8 cellular contexts compared by ENCODE assay signal in the genomic region with DNA sequence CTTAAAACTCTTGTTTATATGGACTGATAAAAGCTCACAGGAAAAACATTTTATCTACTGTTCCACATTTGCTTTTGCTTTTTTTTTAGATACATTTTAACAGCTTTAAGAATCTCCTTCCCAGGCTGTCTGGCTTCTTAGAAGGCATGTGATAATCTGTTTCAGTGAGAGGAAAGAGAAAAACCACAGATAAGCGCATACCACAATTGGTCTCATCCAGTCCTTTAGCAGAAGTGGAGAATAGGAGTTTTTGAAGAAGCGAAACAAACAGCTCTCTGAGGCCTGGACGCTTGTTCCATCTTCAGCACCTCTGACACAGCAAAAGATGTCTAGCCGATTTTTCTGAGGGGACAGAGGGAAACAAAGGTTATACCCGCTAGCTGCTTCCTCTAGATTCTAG. TPM values are rescaled to one million over a fixed set of nuclear protein-coding genes. Genes with fewer than 3 reads are reported as not detected.
A peak's percentile ranks its signal among the peaks of the same experiment; 100 is the strongest.
DNase-seq lines count a peak whose midpoint lies in the region; TF ChIP-seq lines count a peak whose summit lies in the region.

No MANE protein-coding gene starts in this region.

- no peaks in the 10 kb centered on the region for H3K27me3 ChIP-seq in neuronal stem cell (ENCODE audit: control insufficient read depth in 3 of 3, insufficient read depth in 3 of 3, low read depth in 1 of 3, low read length in 3 of 3)

- H3K79me1 ChIP-seq in neuronal stem cell (ENCODE audit: low read depth, low read length), result no peaks in the 10 kb centered on the region

- peak overlapping the region; percentile 19 for H3K27ac Mint-ChIP-seq in activated naive CD4-positive, alpha-beta T cell treated with anti-CD3 and anti-CD28 coated beads for 36 hours
- H3K27ac Mint-ChIP-seq in chondrocyte (ENCODE audit: unreplicated experiment), result peak overlapping the region; percentile 32

- no CpG with 5 or more reads among the region's 5 CpGs for WGBS in neuronal stem cell (ENCODE audit: extremely low coverage in 2 of 2, insufficient read length in 2 of 2, insufficient replicate concordance in 1 of 2), 2 donors

- no peak overlapping the region for H3K23ac ChIP-seq in neuronal stem cell (ENCODE audit: low read depth, low read length, poor library complexity)

- H3K4me3 ChIP-seq in Jurkat, Clone E6-1 (ENCODE audit: low read length), result peak overlapping the region; percentile 28
- H3K4me3 ChIP-seq in neuronal stem cell (ENCODE audit: low read length in 2 of 2), result no peak overlapping the region

- no peak overlapping the region for H3K18ac ChIP-seq in neuronal stem cell (ENCODE audit: low read length)

- H3K27me3 Mint-ChIP-seq in activated naive CD4-positive, alpha-beta T cell treated with anti-CD3 and anti-CD28 coated beads for 36 hours (ENCODE audit: low read depth), result no peaks in the 10 kb centered on the region
- H3K27me3 Mint-ChIP-seq in chondrocyte (ENCODE audit: low read depth), result no peaks in the 10 kb centered on the region

- H4K91ac ChIP-seq in neuronal stem cell (ENCODE audit: low read depth, low read length, poor library complexity), result no peak overlapping the region

- no peak overlapping the region for H3K4ac ChIP-seq in neuronal stem cell (ENCODE audit: low read length)

- H2AK5ac ChIP-seq in neuronal stem cell (ENCODE audit: low read depth, low read length), result no peak overlapping the region

- peaks cover 35% of the 10 kb centered on the region for H3K4me1 Mint-ChIP-seq in activated naive CD4-positive, alpha-beta T cell treated with anti-CD3 and anti-CD28 coated beads for 36 hours (ENCODE audit: low read depth)
- H3K4me1 Mint-ChIP-seq in chondrocyte (ENCODE audit: low read depth), result peaks cover 8% of the 10 kb centered on the region

- TF ChIP-seq CTCF in chondrocyte (IDR thresholded peaks at IDR 0.05), result no peak

- H2BK12ac ChIP-seq in neuronal stem cell (ENCODE audit: low read length), result no peak overlapping the region

- H3K4me2 ChIP-seq in neuronal stem cell (ENCODE audit: insufficient read depth, low read length, poor library complexity, severe bottlenecking), result no peak overlapping the region

- no peak overlapping the region for H2BK15ac ChIP-seq in neuronal stem cell (ENCODE audit: low read length)

- no peaks in the 10 kb centered on the region for H3K9me3 Mint-ChIP-seq in activated naive CD4-positive, alpha-beta T cell treated with anti-CD3 and anti-CD28 coated beads for 36 hours
- H3K9me3 Mint-ChIP-seq in chondrocyte (ENCODE audit: low read depth), result no peaks in the 10 kb centered on the region

- peak; percentile 27 for DNase-seq in activated naive CD4-positive, alpha-beta T cell treated with anti-CD3 and anti-CD28 coated beads for 36 hours
- no peak for DNase-seq in activated naive CD4-positive, alpha-beta T cell (lab: John Stamatoyannopoulos, UW)
- peak; percentile 85 for DNase-seq in Jurkat, Clone E6-1 (ENCODE audit: low read depth, low spot score)
- DNase-seq in chondrocyte (ENCODE audit: low spot score), result no peak
- peak in 3 of 49 donors; percentile 15 to 28 (median 17) for DNase-seq in substantia nigra (lab: John Stamatoyannopoulos, UW)
- DNase-seq in SW 1271 (lab: John Stamatoyannopoulos, UW), result no peak
- no peak for DNase-seq in ureter (ENCODE audit: low spot score)
- DNase-seq in neuronal stem cell (ENCODE audit: low spot score), result no peak

- no peak overlapping the region for H3K9ac ChIP-seq in neuronal stem cell (ENCODE audit: low read depth, low read length, poor library complexity)

- intact Hi-C loops in activated naive CD4-positive, alpha-beta T cell treated with anti-CD3 and anti-CD28 coated beads for 36 hours (cut with micrococcal nuclease), result loop anchor here (1.0 to 2.0 kb wide), 3 partner anchors 12 to 46 kb away; partner anchors contain the start of gene NPC1

- peak overlapping the region; percentile 29 for H3K27ac ChIP-seq in substantia nigra (ENCODE audit: low read depth, low read length, poor library complexity, severe bottlenecking)
- H3K27ac ChIP-seq in neuronal stem cell (replicated peaks; ENCODE audit: low read length), result no peak overlapping the region

- H3K9me3 ChIP-seq in neuronal stem cell (replicated peaks in 1 of 2; ENCODE audit: control insufficient read depth in 2 of 2, insufficient read depth in 1 of 2, low read depth in 1 of 2, low read length in 2 of 2), result no peaks in the 10 kb centered on the region

- CTCF ChIA-PET in activated naive CD4-positive, alpha-beta T cell treated with anti-CD3 and anti-CD28 coated beads for 36 hours (lab: Charles Lee), result interaction anchor here (0.6 to 2.5 kb wide), 4 partner anchors 25 to 87 kb away, joined by 3 to 13 read pairs (median 4); no protein-coding TSS in a partner anchor

- H3K4me3 Mint-ChIP-seq in activated naive CD4-positive, alpha-beta T cell treated with anti-CD3 and anti-CD28 coated beads for 36 hours, result peak overlapping the region; percentile 5
- H3K4me3 Mint-ChIP-seq in chondrocyte (ENCODE audit: unreplicated experiment), result no peak overlapping the region

- peaks cover 50% of the 10 kb centered on the region for H3K36me3 Mint-ChIP-seq in activated naive CD4-positive, alpha-beta T cell treated with anti-CD3 and anti-CD28 coated beads for 36 hours (ENCODE audit: low read depth)
- peaks cover 44% of the 10 kb centered on the region for H3K36me3 Mint-ChIP-seq in chondrocyte (ENCODE audit: low read depth)

- H4K8ac ChIP-seq in neuronal stem cell (ENCODE audit: low read depth, low read length), result no peak overlapping the region

- H3K14ac ChIP-seq in neuronal stem cell (ENCODE audit: low read length), result no peak overlapping the region

- H3K4me1 ChIP-seq in neuronal stem cell (ENCODE audit: control insufficient read depth in 2 of 2, insufficient read depth in 1 of 2, low read depth in 1 of 2, low read length in 2 of 2), result no peaks in the 10 kb centered on the region

- no peak overlapping the region for H2AFZ ChIP-seq in neuronal stem cell (ENCODE audit: low read length)

- no peak overlapping the region for H2BK5ac ChIP-seq in neuronal stem cell (ENCODE audit: low read length)

- no peak overlapping the region for H2BK120ac ChIP-seq in neuronal stem cell (ENCODE audit: low read depth, low read length)

- H3K36me3 ChIP-seq in neuronal stem cell (replicated peaks in 1 of 2; ENCODE audit: control insufficient read depth in 2 of 2, insufficient read depth in 2 of 2, low read length in 2 of 2), result peaks cover 53 to 98% of the 10 kb centered on the region in 2 donors

RNA-seq across cellular contexts. Expression of gene RMC1, which starts 37.6 kb away (rescaled TPM):
- total RNA-seq in activated naive CD4-positive, alpha-beta T cell treated with anti-CD3 and anti-CD28 coated beads for 36 hours, result 10 to 100 TPM; 26.2 to 29.7 TPM
- 48.9 TPM for polyA plus RNA-seq in Jurkat, Clone E6-1 (2012; ENCODE audit: insufficient read depth, insufficient read length)
- total RNA-seq in chondrocyte (22.5 to 26.8 TPM (median 24.6 TPM) in 3 replicates), ureter (27.5 TPM)
- polyA plus RNA-seq in neuronal stem cell (2013, experiment 1 of 2), result 22.7 TPM
- 20.9 TPM for polyA plus RNA-seq in neuronal stem cell (2013, experiment 2 of 2)

RNA-seq across cellular contexts. Expression of gene NPC1, which starts 45.4 kb away (rescaled TPM):
- total RNA-seq in activated naive CD4-positive, alpha-beta T cell treated with anti-CD3 and anti-CD28 coated beads for 36 hours, result 10 to 100 TPM; 25.9 to 27.9 TPM
- 17.5 TPM for polyA plus RNA-seq in Jurkat, Clone E6-1 (2012; ENCODE audit: insufficient read depth, insufficient read length)
- total RNA-seq in chondrocyte (31.4 to 48.2 TPM (median 45.5 TPM) in 3 replicates), ureter (42.0 TPM)
- polyA plus RNA-seq in neuronal stem cell (2013, experiment 1 of 2), result 21.0 TPM
- polyA plus RNA-seq in neuronal stem cell (2013, experiment 2 of 2), result 21.8 TPM

Comparison
In these comparisons a context has a peak if more than half of its experiments do, and no peak if none do; other contexts are left out.
1. DNase-seq: peak in activated naive CD4-positive, alpha-beta T cell treated with anti-CD3 and anti-CD28 coated beads for 36 hours (single experiment) and Jurkat, Clone E6-1 (single experiment); none in activated naive CD4-positive, alpha-beta T cell (0 of 4), chondrocyte (single experiment), SW 1271 (0 of 2), ureter (single experiment) and neuronal stem cell (single experiment).